Comparison of ENCODE assay signal across 31 cellular contexts in genomic region chr6:5149160-5149559, GRCh38.
"Had no signal": no experiment of that assay in that cellular context is flagged by ENCODE, and none has a peak within 500 bp of the region (broad histone marks: within the 10 kb centered on the region; RNA-seq: fewer than 3 reads in every experiment).

No MANE protein-coding gene starts in this region.

- H3K9me3 ChIP-seq: esophagus muscularis mucosa, gastrocnemius medialis, heart left ventricle had no signal

- H3K36me3 Mint-ChIP-seq: activated naive CD4-positive, alpha-beta T cell treated with anti-CD3 and anti-CD28 coated beads, Interleukin-2, amount 10 ng/mL, durations not matched to agents 7 days and 5 days; activated naive CD4-positive, alpha-beta T cell treated with anti-CD3 and anti-CD28 coated beads, Interleukin-2, amount 50 U/mL, for 72 hours; activated naive CD8-positive, alpha-beta T cell treated with anti-CD3 and anti-CD28 coated beads, Interleukin-2, amount 10 ng/mL, durations not matched to agents 7 days and 5 days; WTC11 had no signal

- H3K36me3 ChIP-seq: brain microvascular endothelial cell, esophagus muscularis mucosa, gastrocnemius medialis, heart left ventricle had no signal

- H3K4me1 Mint-ChIP-seq: activated CD4-positive, alpha-beta memory T cell treated with anti-CD3 and anti-CD28 coated beads, Interleukin-2, amount 10 ng/mL, durations not matched to agents 7 days and 5 days; activated naive CD4-positive, alpha-beta T cell treated with anti-CD3 and anti-CD28 coated beads, Interleukin-2, amount 10 ng/mL, durations not matched to agents 7 days and 5 days; activated naive CD8-positive, alpha-beta T cell treated with anti-CD3 and anti-CD28 coated beads, Interleukin-2, amount 10 ng/mL, durations not matched to agents 7 days and 5 days; central memory CD8-positive, alpha-beta T cell had no signal

- DNase-seq: activated CD4-positive, alpha-beta memory T cell treated with anti-CD3 and anti-CD28 coated beads, Interleukin-2, amount 10 ng/mL, durations not matched to agents 7 days and 5 days; activated CD4-positive, alpha-beta T cell treated with anti-CD3 and anti-CD28 coated beads for 1 hour; activated CD4-positive, alpha-beta T cell treated with anti-CD3 and anti-CD28 coated beads for 4 hours; activated CD4-positive, alpha-beta T cell treated with anti-CD3 and anti-CD28 coated beads, Interleukin-2, amount 10 ng/mL, durations not matched to agents 7 days and 5 days; activated CD4-positive, alpha-beta T cell treated with anti-CD3 and anti-CD28 coated beads, Interleukin-2, amount 50 U/mL, for 4 hours; activated CD8-positive, alpha-beta memory T cell treated with anti-CD3 and anti-CD28 coated beads, Interleukin-2, amount 50 U/mL, for 48 hours; activated gamma-delta T cell; activated naive CD4-positive, alpha-beta T cell; activated naive CD4-positive, alpha-beta T cell treated with anti-CD3 and anti-CD28 coated beads, Interleukin-2, amount 10 ng/mL, durations not matched to agents 7 days and 5 days; activated naive CD8-positive, alpha-beta T cell treated with anti-CD3 and anti-CD28 coated beads, Interleukin-2, amount 10 ng/mL, durations not matched to agents 7 days and 5 days; activated T-cell treated with anti-CD3 and anti-CD28 coated beads for 4 hours; activated T-cell treated with anti-CD3 and anti-CD28 coated beads, Interleukin-2, amount 50 U/mL, for 24 hours; activated T-cell treated with anti-CD3 and anti-CD28 coated beads, Interleukin-2, amount 50 U/mL, for 72 hours; amniotic stem cell; anterior cingulate cortex; brain microvascular endothelial cell; dorsolateral prefrontal cortex; effector memory CD8-positive, alpha-beta T cell; erythroblast; foreskin keratinocyte; gastrocnemius medialis; glutamatergic neuron; heart left ventricle; T-helper 2 cell had no signal

- FAIRE-seq: bronchial epithelial cell had no signal

- H3K4me3 Mint-ChIP-seq: activated CD4-positive, alpha-beta memory T cell treated with anti-CD3 and anti-CD28 coated beads, Interleukin-2, amount 10 ng/mL, durations not matched to agents 7 days and 5 days; activated CD4-positive, alpha-beta T cell treated with anti-CD3 and anti-CD28 coated beads, Interleukin-2, amount 10 ng/mL, durations not matched to agents 7 days and 5 days; activated naive CD4-positive, alpha-beta T cell treated with anti-CD3 and anti-CD28 coated beads, Interleukin-2, amount 10 ng/mL, durations not matched to agents 7 days and 5 days; activated naive CD8-positive, alpha-beta T cell treated with anti-CD3 and anti-CD28 coated beads, Interleukin-2, amount 10 ng/mL, durations not matched to agents 7 days and 5 days; activated T-cell treated with anti-CD3 and anti-CD28 coated beads, Interleukin-2, amount 50 U/mL, for 24 hours; activated T-cell treated with anti-CD3 and anti-CD28 coated beads, Interleukin-2, amount 50 U/mL, for 72 hours; central memory CD8-positive, alpha-beta T cell; dendritic cell treated with granulocyte-macrophage colony-stimulating factor and Interleukin-4, amounts not matched to agents 40 ng/mL and 50 ng/mL, for 4 days; effector memory CD8-positive, alpha-beta T cell; WTC11 had no signal

- H3K4me3 ChIP-seq: coronary artery, dorsolateral prefrontal cortex, esophagus muscularis mucosa, gastrocnemius medialis, heart left ventricle had no signal

- H3K27ac ChIP-seq: brain microvascular endothelial cell, coronary artery, dorsolateral prefrontal cortex, esophagus muscularis mucosa, foreskin keratinocyte, gastrocnemius medialis, heart left ventricle had no signal

- H3K27me3 ChIP-seq: brain microvascular endothelial cell, dorsolateral prefrontal cortex, esophagus muscularis mucosa, foreskin keratinocyte, gastrocnemius medialis, heart left ventricle had no signal

- H3K9me3 Mint-ChIP-seq: activated CD4-positive, alpha-beta memory T cell treated with anti-CD3 and anti-CD28 coated beads, Interleukin-2, amount 10 ng/mL, durations not matched to agents 7 days and 5 days; activated CD4-positive, alpha-beta T cell treated with anti-CD3 and anti-CD28 coated beads, Interleukin-2, amount 10 ng/mL, durations not matched to agents 7 days and 5 days; activated naive CD4-positive, alpha-beta T cell treated with anti-CD3 and anti-CD28 coated beads, Interleukin-2, amount 10 ng/mL, durations not matched to agents 7 days and 5 days; activated naive CD4-positive, alpha-beta T cell treated with anti-CD3 and anti-CD28 coated beads, Interleukin-2, amount 50 U/mL, for 72 hours; activated naive CD8-positive, alpha-beta T cell treated with anti-CD3 and anti-CD28 coated beads, Interleukin-2, amount 10 ng/mL, durations not matched to agents 7 days and 5 days; activated T-cell treated with anti-CD3 and anti-CD28 coated beads, Interleukin-2, amount 50 U/mL, for 24 hours; activated T-cell treated with anti-CD3 and anti-CD28 coated beads, Interleukin-2, amount 50 U/mL, for 72 hours; central memory CD8-positive, alpha-beta T cell; dendritic cell treated with granulocyte-macrophage colony-stimulating factor and Interleukin-4, amounts not matched to agents 40 ng/mL and 50 ng/mL, for 4 days; effector memory CD8-positive, alpha-beta T cell; WTC11 had no signal

- H3K27ac Mint-ChIP-seq: activated CD4-positive, alpha-beta memory T cell treated with anti-CD3 and anti-CD28 coated beads, Interleukin-2, amount 10 ng/mL, durations not matched to agents 7 days and 5 days; activated CD4-positive, alpha-beta T cell treated with anti-CD3 and anti-CD28 coated beads, Interleukin-2, amount 10 ng/mL, durations not matched to agents 7 days and 5 days; activated naive CD4-positive, alpha-beta T cell treated with anti-CD3 and anti-CD28 coated beads, Interleukin-2, amount 10 ng/mL, durations not matched to agents 7 days and 5 days; activated naive CD8-positive, alpha-beta T cell treated with anti-CD3 and anti-CD28 coated beads, Interleukin-2, amount 10 ng/mL, durations not matched to agents 7 days and 5 days; activated T-cell treated with anti-CD3 and anti-CD28 coated beads, Interleukin-2, amount 50 U/mL, for 24 hours; activated T-cell treated with anti-CD3 and anti-CD28 coated beads, Interleukin-2, amount 50 U/mL, for 72 hours; dendritic cell treated with granulocyte-macrophage colony-stimulating factor and Interleukin-4, amounts not matched to agents 40 ng/mL and 50 ng/mL, for 4 days; effector memory CD8-positive, alpha-beta T cell; WTC11 had no signal

- ATAC-seq: activated naive CD4-positive, alpha-beta T cell treated with anti-CD3 and anti-CD28 coated beads, Interleukin-2, amount 50 U/mL, for 72 hours; activated T-cell treated with anti-CD3 and anti-CD28 coated beads, Interleukin-2, amount 50 U/mL, for 72 hours; effector memory CD8-positive, alpha-beta T cell; foreskin keratinocyte; gastrocnemius medialis; heart left ventricle; WTC11 had no signal

- H3K27me3 Mint-ChIP-seq: activated CD4-positive, alpha-beta memory T cell treated with anti-CD3 and anti-CD28 coated beads, Interleukin-2, amount 10 ng/mL, durations not matched to agents 7 days and 5 days; activated CD4-positive, alpha-beta T cell treated with anti-CD3 and anti-CD28 coated beads, Interleukin-2, amount 10 ng/mL, durations not matched to agents 7 days and 5 days; activated naive CD4-positive, alpha-beta T cell treated with anti-CD3 and anti-CD28 coated beads, Interleukin-2, amount 10 ng/mL, durations not matched to agents 7 days and 5 days; activated naive CD8-positive, alpha-beta T cell treated with anti-CD3 and anti-CD28 coated beads, Interleukin-2, amount 10 ng/mL, durations not matched to agents 7 days and 5 days; activated T-cell treated with anti-CD3 and anti-CD28 coated beads, Interleukin-2, amount 50 U/mL, for 24 hours; central memory CD8-positive, alpha-beta T cell; dendritic cell treated with granulocyte-macrophage colony-stimulating factor and Interleukin-4, amounts not matched to agents 40 ng/mL and 50 ng/mL, for 4 days; effector memory CD8-positive, alpha-beta T cell had no signal

- H3K4me1 ChIP-seq: esophagus muscularis mucosa, heart left ventricle had no signal
